Comparison of ENCODE assay signal across 9 cellular contexts in genomic region chr9:129203556-129203909, GRCh38. TPM values are rescaled to one million over a fixed set of nuclear protein-coding genes. Genes with fewer than 3 reads are reported as not detected.
A peak's percentile ranks its signal among the peaks of the same experiment; 100 is the strongest.
DNase-seq lines count a peak whose midpoint lies in the region; ATAC-seq, FAIRE-seq and TF ChIP-seq lines count a peak whose summit lies in the region.
"Had no signal": no experiment of that assay in that cellular context is flagged by ENCODE, and none has a peak within 500 bp of the region (broad histone marks: within the 10 kb centered on the region; RNA-seq: fewer than 3 reads in every experiment).

No MANE protein-coding gene starts in this region.

- ATAC-seq in right cardiac atrium (no peak), natural killer cell (no peak), GM19351 (IDR thresholded peaks at IDR 0.05; ENCODE audit: unreplicated experiment) (no peak)

- peak overlapping the region in 1 of 2 donors; percentile 75 for H3K27ac Mint-ChIP-seq in natural killer cell

- H3K27me3 ChIP-seq in right cardiac atrium (ENCODE audit: control insufficient read depth, insufficient read depth): no peaks in the 10 kb centered on the region
- no peaks in the 10 kb centered on the region for H3K27me3 ChIP-seq in mammary epithelial cell (ENCODE audit: insufficient read depth, low read length)
- no peaks in the 10 kb centered on the region for H3K27me3 ChIP-seq in vagina

- DNase-seq in right cardiac atrium (peak in 2 of 3 donors; percentile 64 to 65), cardiac septum (ENCODE audit: low spot score) (no peak), mammary epithelial cell (no peak), natural killer cell (no peak), vagina (ENCODE audit: extremely low spot score in 2 of 2) (no peak), GM12892 (ENCODE audit: insufficient read length) (no peak), ecto neural progenitor cell (ENCODE audit: low spot score) (no peak)
- DNase-seq: NCI-H2107 had no signal

- BruUV-seq in mammary epithelial cell (replicated peaks; lab: Mats Ljungman, UMichigan): no TSS peak

- H3K36me3 Mint-ChIP-seq in natural killer cell: no peaks in the 10 kb centered on the region

- TF ChIP-seq POLR2A in vagina (IDR thresholded peaks at IDR 0.05) (no peak), GM12892 (IDR thresholded peaks at IDR 0.05; ENCODE audit: low read depth, low read length) (no peak)

- TF ChIP-seq CTCF in mammary epithelial cell (conservative IDR thresholded peaks at IDR 0.05 in 1 of 2, IDR thresholded peaks at IDR 0.05 in 1 of 2; ENCODE audit: extremely low read depth in 1 of 2, insufficient read depth in 1 of 2, low read depth in 1 of 2, low read length in 2 of 2): no peak
- no peak for TF ChIP-seq CTCF in natural killer cell (IDR thresholded peaks at IDR 0.05)
- no peak for TF ChIP-seq CTCF in vagina (IDR thresholded peaks at IDR 0.05)

- H3K4me3 ChIP-seq in right cardiac atrium (ENCODE audit: low read length) (peak overlapping the region; percentile 62), mammary epithelial cell (replicated peaks in 1 of 3; ENCODE audit: insufficient read depth in 1 of 3, low read depth in 2 of 3, low read length in 3 of 3) (peak overlapping the region in 2 of 3 experiments; percentile 59 to 62), vagina (peak overlapping the region; percentile 60 to 86)

- no peak overlapping the region for H3K27ac ChIP-seq in right cardiac atrium (ENCODE audit: low read length)
- H3K27ac ChIP-seq in mammary epithelial cell (ENCODE audit: insufficient read depth, low read depth, low read length): no peak overlapping the region
- H3K27ac ChIP-seq in vagina: peak overlapping the region; percentile 93

- H3K9me3 ChIP-seq in right cardiac atrium (ENCODE audit: control insufficient read depth, low read length): no peaks in the 10 kb centered on the region
- no peaks in the 10 kb centered on the region for H3K9me3 ChIP-seq in mammary epithelial cell (replicated peaks; ENCODE audit: insufficient read depth, low read length)
- no peaks in the 10 kb centered on the region for H3K9me3 ChIP-seq in vagina

- CTCF ChIA-PET in mammary epithelial cell (lab: Charles Lee; ENCODE audit: low non-redundant PET): no interaction called here

- no peaks in the 10 kb centered on the region for H3K9me3 Mint-ChIP-seq in natural killer cell

- H3K79me2 ChIP-seq in mammary epithelial cell (ENCODE audit: insufficient read depth, low read length): no peaks in the 10 kb centered on the region

- H3K36me3 ChIP-seq in mammary epithelial cell (ENCODE audit: insufficient read depth, low read length): no peaks in the 10 kb centered on the region
- no peaks in the 10 kb centered on the region for H3K36me3 ChIP-seq in vagina

- no peak overlapping the region for H3K9ac ChIP-seq in mammary epithelial cell (ENCODE audit: insufficient read depth, low read length)

- WGBS in right cardiac atrium: 72% methylated on average over 11 of the region's 11 CpGs
- no CpG with 5 or more reads among the region's 11 CpGs for WGBS in mammary epithelial cell (ENCODE audit: low coverage, missing lambda C conversion rate)

- FAIRE-seq in GM12892 (lab: Jason Lieb, UNC): no peak

- dilution Hi-C loops in mammary epithelial cell (cut with HindIII; ENCODE audit: low sequenced_read_pairs): no loop called here

- H3K4me1 Mint-ChIP-seq in natural killer cell: peaks cover 14 to 24% of the 10 kb centered on the region in 2 donors

- intact Hi-C loops in right cardiac atrium (cut with DNase I): loop anchor here in 1 of 4 donors (10.0 kb wide), 1 partner anchor 51 kb away; no protein-coding TSS in a partner anchor
- intact Hi-C loops in cardiac septum (cut with DNase I): no loop called here
- intact Hi-C loops in mammary epithelial cell (cut with micrococcal nuclease): loop anchor here (5.0 kb wide), 1 partner anchor 54 kb away; no protein-coding TSS in a partner anchor
- intact Hi-C loops in natural killer cell (cut with micrococcal nuclease): no loop called here
- intact Hi-C loops in vagina (cut with DNase I): no loop called here

- peak overlapping the region; percentile 94 for H2AFZ ChIP-seq in mammary epithelial cell (ENCODE audit: low read depth, low read length)

- no peaks in the 10 kb centered on the region for H4K20me1 ChIP-seq in mammary epithelial cell (ENCODE audit: insufficient read depth, low read length)

- H3K4me3 Mint-ChIP-seq in natural killer cell: peak overlapping the region; percentile 75

- H3K27me3 Mint-ChIP-seq in natural killer cell (ENCODE audit: low read depth in 2 of 2): peaks cover 0 to 6% of the 10 kb centered on the region in 2 donors

- H3K4me1 ChIP-seq in right cardiac atrium (ENCODE audit: control insufficient read depth, insufficient read depth, low read length) (no peaks in the 10 kb centered on the region), mammary epithelial cell (ENCODE audit: insufficient read depth, low read length) (peaks cover 6% of the 10 kb centered on the region), vagina (peaks cover 14% of the 10 kb centered on the region)

- H3K4me2 ChIP-seq in mammary epithelial cell (ENCODE audit: insufficient read depth, low read depth, low read length): peak overlapping the region; percentile 75

- in situ Hi-C loops in mammary epithelial cell (cut with MboI; ENCODE audit: low sequenced_read_pairs in 2 of 2): no loop called here

RNA-seq across cellular contexts. Expression of gene IER5L, which starts 25.5 kb away (rescaled TPM):
- total RNA-seq in right cardiac atrium (1 to 10 TPM; 6.7 to 9.4 (median 8.7) TPM), cardiac septum (12.6 TPM), mammary epithelial cell (10 to 100 TPM; 13.5 to 34.2 TPM), natural killer cell (1 to 10 TPM; 1.4 to 3.9 (median 2.8) TPM), vagina (34.4 TPM)
- polyA plus RNA-seq in right cardiac atrium (10.4 TPM), mammary epithelial cell (7.0 TPM)
- polyA minus RNA-seq in mammary epithelial cell: 1.4 TPM
- polyA plus RNA-seq in GM12892 (2012; ENCODE audit: missing spikeins): not detected

Comparison
In these comparisons a context has a peak if more than half of its experiments do, and no peak if none do; other contexts are left out.
1. DNase-seq: peak in right cardiac atrium (2 of 3); none in cardiac septum (single experiment), mammary epithelial cell (single experiment), natural killer cell (single experiment), vagina (0 of 2), GM12892 (single experiment) and ecto neural progenitor cell (single experiment).
2. Peak in every context shown above with its lines, with median percentiles within 50 percentile points of each other: H3K4me3 ChIP-seq.